ENCODE assay signal across 1 cellular context in the genomic region with DNA sequence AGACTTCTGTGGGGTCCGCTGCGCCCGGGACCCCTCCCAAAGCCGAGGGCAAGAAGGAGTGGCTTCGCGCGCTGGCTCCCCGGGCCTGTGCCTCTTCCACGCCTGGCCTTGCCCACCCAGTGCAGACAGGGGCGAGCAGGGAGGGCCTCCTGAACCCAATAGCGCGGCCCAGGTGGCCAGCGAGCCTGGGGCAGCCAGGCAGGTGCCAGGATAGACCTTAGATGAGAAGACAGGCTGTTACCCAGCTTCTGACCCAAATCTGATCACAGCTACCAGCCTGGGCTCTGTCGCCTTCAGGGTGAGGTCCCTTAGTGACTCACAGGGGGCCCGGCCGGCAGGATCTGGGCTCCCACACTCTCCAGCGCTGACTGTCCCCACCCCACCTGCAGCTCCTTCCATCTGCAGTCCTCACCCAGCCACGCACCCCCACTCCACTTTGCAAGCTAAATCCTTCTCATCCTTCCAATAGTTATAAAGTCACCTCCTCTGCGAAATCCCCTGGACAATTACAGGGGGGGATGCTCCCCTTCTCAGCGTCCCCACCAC.
TF ChIP-seq lines count a peak whose summit lies in the region.

No MANE protein-coding gene starts in this region.

TF ChIP-seq in WTC11, 78 proteins besides CTCF, POLR2A, EP300 and RAD21 (continued from another document):
- TF ChIP-seq, protein P1, sequence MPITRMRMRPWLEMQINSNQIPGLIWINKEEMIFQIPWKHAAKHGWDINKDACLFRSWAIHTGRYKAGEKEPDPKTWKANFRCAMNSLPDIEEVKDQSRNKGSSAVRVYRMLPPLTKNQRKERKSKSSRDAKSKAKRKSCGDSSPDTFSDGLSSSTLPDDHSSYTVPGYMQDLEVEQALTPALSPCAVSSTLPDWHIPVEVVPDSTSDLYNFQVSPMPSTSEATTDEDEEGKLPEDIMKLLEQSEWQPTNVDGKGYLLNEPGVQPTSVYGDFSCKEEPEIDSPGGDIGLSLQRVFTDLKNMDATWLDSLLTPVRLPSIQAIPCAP (CRISPR knock-in tag; IDR thresholded peaks at IDR 0.05): no peak
- TF ChIP-seq, protein P2, sequence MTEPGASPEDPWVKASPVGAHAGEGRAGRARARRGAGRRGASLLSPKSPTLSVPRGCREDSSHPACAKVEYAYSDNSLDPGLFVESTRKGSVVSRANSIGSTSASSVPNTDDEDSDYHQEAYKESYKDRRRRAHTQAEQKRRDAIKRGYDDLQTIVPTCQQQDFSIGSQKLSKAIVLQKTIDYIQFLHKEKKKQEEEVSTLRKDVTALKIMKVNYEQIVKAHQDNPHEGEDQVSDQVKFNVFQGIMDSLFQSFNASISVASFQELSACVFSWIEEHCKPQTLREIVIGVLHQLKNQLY (CRISPR knock-in tag; IDR thresholded peaks at IDR 0.05): no peak
- TF ChIP-seq MXD4 (CRISPR knock-in tag; IDR thresholded peaks at IDR 0.05; ENCODE audit: borderline replicate concordance) (no peak), JAZF1 (CRISPR knock-in tag; IDR thresholded peaks at IDR 0.05) (no peak), ZNF671 (CRISPR knock-in tag; IDR thresholded peaks at IDR 0.05) (no peak), ZNF263 (CRISPR knock-in tag; IDR thresholded peaks at IDR 0.05; ENCODE audit: low read depth) (no peak)
- TF ChIP-seq, protein P3, sequence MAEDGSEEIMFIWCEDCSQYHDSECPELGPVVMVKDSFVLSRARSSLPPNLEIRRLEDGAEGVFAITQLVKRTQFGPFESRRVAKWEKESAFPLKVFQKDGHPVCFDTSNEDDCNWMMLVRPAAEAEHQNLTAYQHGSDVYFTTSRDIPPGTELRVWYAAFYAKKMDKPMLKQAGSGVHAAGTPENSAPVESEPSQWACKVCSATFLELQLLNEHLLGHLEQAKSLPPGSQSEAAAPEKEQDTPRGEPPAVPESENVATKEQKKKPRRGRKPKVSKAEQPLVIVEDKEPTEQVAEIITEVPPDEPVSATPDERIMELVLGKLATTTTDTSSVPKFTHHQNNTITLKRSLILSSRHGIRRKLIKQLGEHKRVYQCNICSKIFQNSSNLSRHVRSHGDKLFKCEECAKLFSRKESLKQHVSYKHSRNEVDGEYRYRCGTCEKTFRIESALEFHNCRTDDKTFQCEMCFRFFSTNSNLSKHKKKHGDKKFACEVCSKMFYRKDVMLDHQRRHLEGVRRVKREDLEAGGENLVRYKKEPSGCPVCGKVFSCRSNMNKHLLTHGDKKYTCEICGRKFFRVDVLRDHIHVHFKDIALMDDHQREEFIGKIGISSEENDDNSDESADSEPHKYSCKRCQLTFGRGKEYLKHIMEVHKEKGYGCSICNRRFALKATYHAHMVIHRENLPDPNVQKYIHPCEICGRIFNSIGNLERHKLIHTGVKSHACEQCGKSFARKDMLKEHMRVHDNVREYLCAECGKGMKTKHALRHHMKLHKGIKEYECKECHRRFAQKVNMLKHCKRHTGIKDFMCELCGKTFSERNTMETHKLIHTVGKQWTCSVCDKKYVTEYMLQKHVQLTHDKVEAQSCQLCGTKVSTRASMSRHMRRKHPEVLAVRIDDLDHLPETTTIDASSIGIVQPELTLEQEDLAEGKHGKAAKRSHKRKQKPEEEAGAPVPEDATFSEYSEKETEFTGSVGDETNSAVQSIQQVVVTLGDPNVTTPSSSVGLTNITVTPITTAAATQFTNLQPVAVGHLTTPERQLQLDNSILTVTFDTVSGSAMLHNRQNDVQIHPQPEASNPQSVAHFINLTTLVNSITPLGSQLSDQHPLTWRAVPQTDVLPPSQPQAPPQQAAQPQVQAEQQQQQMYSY (CRISPR knock-in tag; IDR thresholded peaks at IDR 0.05): no peak
- TF ChIP-seq, protein P4, sequence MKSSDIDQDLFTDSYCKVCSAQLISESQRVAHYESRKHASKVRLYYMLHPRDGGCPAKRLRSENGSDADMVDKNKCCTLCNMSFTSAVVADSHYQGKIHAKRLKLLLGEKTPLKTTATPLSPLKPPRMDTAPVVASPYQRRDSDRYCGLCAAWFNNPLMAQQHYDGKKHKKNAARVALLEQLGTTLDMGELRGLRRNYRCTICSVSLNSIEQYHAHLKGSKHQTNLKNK (CRISPR knock-in tag; IDR thresholded peaks at IDR 0.05): no peak
TF ChIP-seq in WTC11: peak in this region for 0.
